Comparison of ENCODE assay signal across 8 cellular contexts in the genomic region with DNA sequence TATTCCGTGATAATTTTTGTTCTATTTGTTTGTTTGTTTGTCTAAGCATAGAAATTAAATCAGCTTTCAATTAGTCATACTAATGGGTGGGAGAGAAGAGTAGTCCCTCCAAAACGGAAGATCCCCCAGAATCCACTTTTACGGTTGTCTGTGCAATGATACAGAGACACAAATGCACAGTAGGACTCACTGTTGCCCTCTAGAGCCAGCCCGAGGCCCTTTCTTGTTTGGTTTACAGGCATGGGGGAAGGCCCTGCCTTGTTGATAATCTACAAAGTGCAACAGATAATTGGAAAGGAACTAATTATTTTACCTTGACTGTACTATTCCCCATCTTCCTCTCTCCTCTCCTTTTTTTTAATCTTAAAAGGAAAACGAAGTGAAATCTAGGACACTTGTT.
DNase-seq lines count a peak whose midpoint lies in the region; ATAC-seq and TF ChIP-seq lines count a peak whose summit lies in the region.

No MANE protein-coding gene starts in this region.

- no peak for ATAC-seq in sciatic nerve
- no peak for ATAC-seq in HG03571 (IDR thresholded peaks at IDR 0.05; ENCODE audit: unreplicated experiment)
- ATAC-seq in HG02938 (IDR thresholded peaks at IDR 0.05; ENCODE audit: unreplicated experiment): no peak

- intact Hi-C loops in sciatic nerve (cut with DNase I): no loop called here

- TF ChIP-seq CTCF in fibroblast of mammary gland (conservative IDR thresholded peaks at IDR 0.05; ENCODE audit: control insufficient read depth, insufficient read depth, low read depth, low read length): peak; percentile 64

- no peak overlapping the region for H3K4me3 ChIP-seq in MG63
- no peak overlapping the region for H3K4me3 ChIP-seq in fibroblast of mammary gland (ENCODE audit: control insufficient read depth, low read depth, low read length)

- peak; percentile 49 for DNase-seq in NCI-H510A treated with DMSO at 0.1 percent for 48 hours (lab: John Stamatoyannopoulos, UW)
- no peak for DNase-seq in NCI-H510A (lab: John Stamatoyannopoulos, UW)
- peak; percentile 27 for DNase-seq in MG63
- DNase-seq in activated CD4-positive, alpha-beta T cell treated with anti-CD3 and anti-CD28 coated beads, Interleukin-2, amount 50 U/mL, for 48 hours: peak; percentile 62 to 71
- peak; percentile 26 for DNase-seq in fibroblast of mammary gland (ENCODE audit: low read depth)
- DNase-seq in sciatic nerve (ENCODE audit: low spot score): peak; percentile 56

- H3K9me3 ChIP-seq in MG63: no peaks in the 10 kb centered on the region

- no peaks in the 10 kb centered on the region for H3K36me3 ChIP-seq in MG63

- H3K27me3 ChIP-seq in MG63: peaks cover 7% of the 10 kb centered on the region; the same call in 1 of the 2 replicates
